8 cellular contexts compared by ENCODE assay signal in genomic region chr6:88238065-88238464, GRCh38.
A peak's percentile ranks its signal among the peaks of the same experiment; 100 is the strongest.
DNase-seq lines count a peak whose midpoint lies in the region; ATAC-seq and TF ChIP-seq lines count a peak whose summit lies in the region.

No MANE protein-coding gene starts in this region.

- peak; percentile 75 for DNase-seq in GM12865 (ENCODE audit: low read depth)
- peak; percentile 28 for DNase-seq in NOMO-1 treated with DMSO at 0.1 percent for 48 hours (lab: John Stamatoyannopoulos, UW; ENCODE audit: unreplicated experiment)
- peak; percentile 28 for DNase-seq in iPS DF 4.7 (ENCODE audit: extremely low read depth, low spot score)
- no peak for DNase-seq in sciatic nerve (ENCODE audit: low spot score)
- DNase-seq in cortex of kidney (lab: John Stamatoyannopoulos, UW), result no peak

- ATAC-seq in GM21529 (IDR thresholded peaks at IDR 0.05; ENCODE audit: unreplicated experiment), result peak; percentile 75
- no peak for ATAC-seq in sciatic nerve
- no peak for ATAC-seq in GM19328 (IDR thresholded peaks at IDR 0.05; ENCODE audit: unreplicated experiment)
- no peak for ATAC-seq in HG03196 (IDR thresholded peaks at IDR 0.05; ENCODE audit: unreplicated experiment)

- intact Hi-C loops in sciatic nerve (cut with DNase I), result no loop called here

- H3K4me3 ChIP-seq in GM12865 (ENCODE audit: low read depth, low read length), result no peak overlapping the region

- peak; percentile 74 for TF ChIP-seq CTCF in GM12865 (IDR thresholded peaks at IDR 0.05; ENCODE audit: insufficient read depth, low read depth, low read length, missing control alignments)

Comparison
In these comparisons a context has a peak if more than half of its experiments do, and no peak if none do; other contexts are left out.
1. DNase-seq: peak in GM12865 (single experiment), NOMO-1 treated with DMSO at 0.1 percent for 48 hours (single experiment) and iPS DF 4.7 (single experiment); none in sciatic nerve (single experiment) and cortex of kidney (single experiment).